ENCODE assay signal across 8 cellular contexts in the genomic region with DNA sequence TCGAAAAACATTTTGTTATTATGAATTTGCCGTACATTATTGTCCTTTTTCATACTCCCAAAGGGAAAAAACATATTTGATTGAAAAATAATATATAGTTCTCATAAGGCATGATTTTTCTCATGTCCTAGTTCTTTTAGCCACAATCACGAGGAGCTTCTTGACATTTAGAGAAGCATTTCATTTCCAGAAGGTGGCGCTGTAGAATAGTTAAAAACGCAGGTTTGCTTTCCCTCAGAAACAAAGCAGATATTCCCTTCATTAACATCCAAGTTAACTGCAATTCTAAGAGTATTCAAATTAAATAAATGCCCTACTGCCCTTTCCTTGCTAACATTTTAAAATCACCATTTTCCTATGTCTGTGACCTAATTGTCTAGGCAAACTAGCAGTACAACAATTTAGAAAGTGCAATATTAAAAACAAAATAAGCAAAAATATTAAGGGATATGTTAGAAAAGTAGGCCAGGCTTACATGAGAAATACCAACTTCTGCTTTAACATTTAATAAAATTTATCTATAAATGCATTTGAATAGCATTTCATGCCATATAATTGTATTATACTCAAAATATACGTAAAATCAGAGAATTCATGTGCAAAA. TPM values are rescaled to one million over a fixed set of nuclear protein-coding genes. Genes with fewer than 3 reads are reported as not detected.
DNase-seq lines count a peak whose midpoint lies in the region; ATAC-seq and TF ChIP-seq lines count a peak whose summit lies in the region.

No MANE protein-coding gene starts in this region.

- no peaks in the 10 kb centered on the region for H3K9me3 ChIP-seq in Peyer's patch

- no peaks in the 10 kb centered on the region for H3K36me3 ChIP-seq in Peyer's patch

- no peaks in the 10 kb centered on the region for H3K4me1 ChIP-seq in Peyer's patch

- H3K4me3 ChIP-seq in LNCaP clone FGC (ENCODE audit: low read depth, low read length) (no peak overlapping the region), Peyer's patch (no peak overlapping the region)

- peaks cover 2% of the 10 kb centered on the region for H3K4me1 Mint-ChIP-seq in osteocyte (ENCODE audit: unreplicated experiment)

- H3K4me3 Mint-ChIP-seq in osteocyte (ENCODE audit: unreplicated experiment): no peak overlapping the region

- H3K27me3 ChIP-seq in Peyer's patch: no peaks in the 10 kb centered on the region

- no peak for ATAC-seq in HG02678 (IDR thresholded peaks at IDR 0.05; ENCODE audit: unreplicated experiment)
- no peak for ATAC-seq in HG03025 (IDR thresholded peaks at IDR 0.05; ENCODE audit: low FRiP score, unreplicated experiment)

- TF ChIP-seq POLR2A in Peyer's patch (IDR thresholded peaks at IDR 0.05): no peak
- no peak for TF ChIP-seq POLR2A in erythroblast (IDR thresholded peaks at IDR 0.05; ENCODE audit: low read length)

- H3K9me3 Mint-ChIP-seq in osteocyte (ENCODE audit: unreplicated experiment): no peaks in the 10 kb centered on the region

- H3K36me3 Mint-ChIP-seq in osteocyte (ENCODE audit: unreplicated experiment): no peaks in the 10 kb centered on the region

- no peak overlapping the region for H3K27ac ChIP-seq in Peyer's patch

- peaks cover 5% of the 10 kb centered on the region for H3K27me3 Mint-ChIP-seq in osteocyte (ENCODE audit: unreplicated experiment)

- in situ Hi-C loops in G401 (cut with HindIII; ENCODE audit: low sequenced_read_pairs): no loop called here

- no peak overlapping the region for H3K27ac Mint-ChIP-seq in osteocyte (ENCODE audit: unreplicated experiment)

- peak; percentile 61 for DNase-seq in G401 (ENCODE audit: low spot score)
- DNase-seq in LNCaP clone FGC (ENCODE audit: low read depth): peak; percentile 27
- peak in 1 of 3 donors; percentile 56 for DNase-seq in Peyer's patch
- peak; percentile 41 to 55 for DNase-seq in erythroblast (lab: John Stamatoyannopoulos, UW)
- DNase-seq in osteocyte (ENCODE audit: extremely low spot score, unreplicated experiment): no peak
- DNase-seq in islet precursor cell: no peak

- TF ChIP-seq CTCF in LNCaP clone FGC (IDR thresholded peaks at IDR 0.05; ENCODE audit: control insufficient read depth, extremely low read depth, insufficient read depth): peak; percentile 68
- peak in 4 of 6 experiments; percentile 43 to 81 (median 76) for TF ChIP-seq CTCF in Peyer's patch (IDR thresholded peaks at IDR 0.05)
- peak; percentile 86 for TF ChIP-seq CTCF in osteocyte (IDR thresholded peaks at IDR 0.05)

RNA-seq across cellular contexts. Expression of a gene that starts 10.9 kb away (rescaled TPM):
- total RNA-seq in G401 (2014; rRNA removed; shearing (Covaris generic)): not detected in 2 replicates
- 10 to 100 TPM in 3 of 4 donors, 1 to 10 TPM in 1; 4.1 to 32.1 (median 24.6) TPM for total RNA-seq in Peyer's patch
- total RNA-seq in osteocyte: not detected in 2 replicates

Comparison
In these comparisons a context has a peak if more than half of its experiments do, and no peak if none do; other contexts are left out.
1. DNase-seq: peak in G401 (single experiment), LNCaP clone FGC (single experiment) and erythroblast (2 of 2); none in osteocyte (single experiment) and islet precursor cell (single experiment).
2. Peak in every context shown above with its lines, with median percentiles within 50 percentile points of each other: CTCF ChIP-seq.